In the genomic region with DNA sequence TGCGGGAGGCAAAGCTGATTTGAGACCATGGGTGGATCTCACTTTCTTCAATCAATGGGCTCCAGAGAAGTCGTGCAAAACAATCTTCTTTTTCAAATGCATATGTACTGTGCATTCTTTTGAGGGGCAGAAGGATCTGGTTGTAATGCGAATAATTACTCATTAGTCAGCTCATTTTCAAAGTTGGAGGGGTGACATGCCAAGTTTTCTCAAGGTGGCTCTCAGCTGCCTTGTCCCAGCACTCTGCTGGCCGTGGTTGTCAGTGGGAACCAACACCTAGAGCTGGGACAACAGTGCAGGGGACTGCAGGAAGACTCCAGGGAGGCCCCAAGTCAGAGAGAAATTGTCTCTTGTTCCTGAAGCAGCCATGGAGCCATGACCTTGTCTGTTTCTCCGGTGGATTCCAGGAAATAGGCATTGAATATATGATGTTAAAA, we compare ENCODE assay signal across 1 cellular context.
TF ChIP-seq lines count a peak whose summit lies in the region.

No MANE protein-coding gene starts in this region.

TF ChIP-seq in neural cell, 6 proteins besides CTCF, POLR2A, EP300 and RAD21 (continued from another document):
- TF ChIP-seq REST (IDR thresholded peaks at IDR 0.05; ENCODE audit: borderline replicate concordance) (no peak), POLR2AphosphoS5 (IDR thresholded peaks at IDR 0.05) (no peak)
TF ChIP-seq in neural cell: peak in this region for 0.
